In genomic region chr3:158508481-158508880, GRCh38 we compare ENCODE assay signal across 11 cellular contexts.
"Had no signal": no experiment of that assay in that cellular context is flagged by ENCODE, and none has a peak within 500 bp of the region (broad histone marks: within the 10 kb centered on the region; RNA-seq: fewer than 3 reads in every experiment).

No MANE protein-coding gene starts in this region.

- DNase-seq: activated CD4-positive, alpha-beta T cell treated with anti-CD3 and anti-CD28 coated beads, Interleukin-2, amount 50 U/mL, for 48 hours; activated CD8-positive, alpha-beta memory T cell treated with anti-CD3 and anti-CD28 coated beads, Interleukin-2, amount 10 ng/mL, durations not matched to agents 7 days and 5 days; activated effector memory CD4-positive, alpha-beta T cell treated with anti-CD3 and anti-CD28 coated beads, Interleukin-2, amount 50 U/mL, for 16 hours; activated T-cell treated with anti-CD3 and anti-CD28 coated beads, Interleukin-2, amount 50 U/mL, for 24 hours; esophagus squamous epithelium; retina; uterus had no signal

- H3K9me3 ChIP-seq: esophagus squamous epithelium, uterus had no signal

- H3K27ac Mint-ChIP-seq: activated CD8-positive, alpha-beta memory T cell treated with anti-CD3 and anti-CD28 coated beads, Interleukin-2, amount 10 ng/mL, durations not matched to agents 7 days and 5 days; activated naive CD8-positive, alpha-beta T cell; activated T-cell treated with anti-CD3 and anti-CD28 coated beads, Interleukin-2, amount 50 U/mL, for 24 hours; mesothelial cell of epicardium had no signal

- H3K27me3 Mint-ChIP-seq: activated CD8-positive, alpha-beta memory T cell treated with anti-CD3 and anti-CD28 coated beads, Interleukin-2, amount 10 ng/mL, durations not matched to agents 7 days and 5 days; activated naive CD8-positive, alpha-beta T cell; activated T-cell treated with anti-CD3 and anti-CD28 coated beads, Interleukin-2, amount 50 U/mL, for 24 hours had no signal

- H3K4me3 Mint-ChIP-seq: activated CD8-positive, alpha-beta memory T cell treated with anti-CD3 and anti-CD28 coated beads, Interleukin-2, amount 10 ng/mL, durations not matched to agents 7 days and 5 days; activated naive CD8-positive, alpha-beta T cell; activated T-cell treated with anti-CD3 and anti-CD28 coated beads, Interleukin-2, amount 50 U/mL, for 24 hours; mesothelial cell of epicardium had no signal

- H3K4me1 Mint-ChIP-seq: activated CD8-positive, alpha-beta memory T cell treated with anti-CD3 and anti-CD28 coated beads, Interleukin-2, amount 10 ng/mL, durations not matched to agents 7 days and 5 days; mesothelial cell of epicardium had no signal

- H3K27me3 ChIP-seq: esophagus squamous epithelium, hepatocyte, uterus had no signal

- H3K27ac ChIP-seq: esophagus squamous epithelium, hepatocyte, uterus had no signal

- H3K4me1 ChIP-seq: esophagus squamous epithelium, uterus had no signal

- ATAC-seq: activated CD4-positive, CD25-positive, alpha-beta regulatory T cell treated with anti-CD3 and anti-CD28 coated beads, Interleukin-2, amount 50 U/mL, for 24 hours; activated CD8-positive, alpha-beta memory T cell treated with anti-CD3 and anti-CD28 coated beads, Interleukin-2, amount 10 ng/mL, durations not matched to agents 7 days and 5 days had no signal

- H3K36me3 Mint-ChIP-seq: activated CD8-positive, alpha-beta memory T cell treated with anti-CD3 and anti-CD28 coated beads, Interleukin-2, amount 10 ng/mL, durations not matched to agents 7 days and 5 days had no signal

- H3K4me3 ChIP-seq: esophagus squamous epithelium, hepatocyte, uterus had no signal

- H3K36me3 ChIP-seq: esophagus squamous epithelium, uterus had no signal
